In the genomic region with DNA sequence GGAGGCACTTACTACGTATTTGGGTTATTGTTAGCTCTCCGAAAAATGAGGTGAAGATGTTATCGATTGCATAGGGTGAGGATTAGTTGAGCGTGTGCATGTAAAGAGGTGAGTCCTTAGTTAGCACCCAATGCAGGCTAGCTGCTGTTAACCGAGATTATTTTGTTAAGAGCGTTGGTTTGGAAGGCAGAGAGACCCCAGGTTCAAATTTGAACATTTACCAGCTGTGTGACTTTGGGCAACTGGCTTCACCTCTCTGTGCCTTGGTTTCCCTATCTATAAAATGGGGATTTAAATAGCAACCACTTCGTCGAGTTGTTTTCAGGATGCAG, we compare ENCODE assay signal across 8 cellular contexts. TPM values are rescaled to one million over a fixed set of nuclear protein-coding genes. Genes with fewer than 3 reads are reported as not detected.
DNase-seq lines count a peak whose midpoint lies in the region; ATAC-seq, FAIRE-seq and TF ChIP-seq lines count a peak whose summit lies in the region.

No MANE protein-coding gene starts in this region.

- H3K4me3 ChIP-seq in A673 (ENCODE audit: low read depth, low read length, poor library complexity, severe bottlenecking) = peak overlapping the region; percentile 91
- peak overlapping the region; percentile 94 for H3K4me3 ChIP-seq in HUES6 (ENCODE audit: low read depth, low read length)
- peak overlapping the region; percentile 94 for H3K4me3 ChIP-seq in K562
- H3K4me3 ChIP-seq in mononuclear cell (ENCODE audit: low read length) = peak overlapping the region; percentile 89

- DNase-seq in A673 (ENCODE audit: low spot score) = no peak
- peak in 2 of 4 experiments; percentile 22 to 33 for DNase-seq in K562 (ENCODE audit: extremely low read depth in 1 of 4, low spot score in 3 of 4)
- DNase-seq in hypothalamus (lab: John Stamatoyannopoulos, UW) = no peak
- no peak for DNase-seq in stimulated activated CD4-positive, alpha-beta T cell treated with anti-CD3 and anti-CD28 coated beads, Interleukin-4, amount 100 ng/mL, for 4 hours
- no peak for DNase-seq in dedifferentiated amniotic fluid mesenchymal stem cell (ENCODE audit: extremely low spot score)

- H3K79me2 ChIP-seq in K562 (ENCODE audit: control insufficient read depth, insufficient read depth, low read length) = peaks cover 5% of the 10 kb centered on the region; the same call in 2 of the 3 replicates

- H3K9me3 ChIP-seq in A673 (ENCODE audit: low read depth, low read length, poor library complexity, severe bottlenecking) (no peaks in the 10 kb centered on the region), HUES6 (ENCODE audit: control insufficient read depth, insufficient read depth, low read depth, low read length) (no peaks in the 10 kb centered on the region), K562 (replicated peaks; ENCODE audit: control insufficient read depth, insufficient read depth, low read depth, low read length) (no peaks in the 10 kb centered on the region), mononuclear cell (ENCODE audit: low read depth, low read length) (no peaks in the 10 kb centered on the region)

- H3K36me3 ChIP-seq in A673 (ENCODE audit: insufficient read depth, low read length, poor library complexity, severe bottlenecking) (no peaks in the 10 kb centered on the region), HUES6 (ENCODE audit: control insufficient read depth, insufficient read depth, low read length) (no peaks in the 10 kb centered on the region), K562 (ENCODE audit: control insufficient read depth, insufficient read depth, low read length) (no peaks in the 10 kb centered on the region)

- H3K27ac ChIP-seq in A673 (ENCODE audit: low read depth, low read length, poor library complexity, severe bottlenecking) (peak overlapping the region; percentile 79), HUES6 (ENCODE audit: low read depth, low read length) (no peak overlapping the region), K562 (ENCODE audit: extremely low read depth, low read depth, low read length) (peak overlapping the region; percentile 39; the same call in 1 of the 3 replicates)

- H4K20me1 ChIP-seq in K562 (replicated peaks; ENCODE audit: control insufficient read depth, insufficient read depth, low read length) = 0 out of 2 replicates have a peak, but pooled peaks cover 3% of the 10 kb centered on the region

- BruUV-seq in A673 (replicated peaks; lab: Mats Ljungman, UMichigan) (TSS peak; percentile 46), K562 (replicated peaks; lab: Mats Ljungman, UMichigan) (TSS peak; percentile 58)

- no peak for TF ChIP-seq POLR2A in K562 (conservative IDR thresholded peaks at IDR 0.05)

- H2AFZ ChIP-seq in K562 (ENCODE audit: low read depth, low read length) = peak overlapping the region; percentile 95

- TF ChIP-seq RAD21 in K562 (CRISPR knock-in tag; conservative IDR thresholded peaks at IDR 0.05 in 1 of 2, IDR thresholded peaks at IDR 0.05 in 1 of 2) = no peak

- ATAC-seq in K562 (no peak), GM19395 (IDR thresholded peaks at IDR 0.05; ENCODE audit: unreplicated experiment) (no peak)

- CTCF ChIA-PET in A673 (lab: Charles Lee) = interaction anchor here (0.8 to 1.3 kb wide), 3 partner anchors 96 to 234 kb away, joined by 3 to 10 read pairs (median 3); no protein-coding TSS in a partner anchor
- CTCF ChIA-PET in K562 (lab: Yijun Ruan, JAX; ENCODE audit: low intra/inter-chr PET ratio) = no interaction called here

- peak overlapping the region; percentile 90 for H3K4me2 ChIP-seq in K562 (ENCODE audit: insufficient read depth, low read length)

- in situ Hi-C loops in K562 (cut with MboI) = loop anchor here (25.0 kb wide), 1 partner anchor 430 kb away; a partner anchor contains a TSS

- TF ChIP-seq CTCF in A673 (conservative IDR thresholded peaks at IDR 0.05; ENCODE audit: low read depth, low read length) (no peak), K562 (IDR thresholded peaks at IDR 0.05 in 2 of 3, conservative IDR thresholded peaks at IDR 0.05 in 1 of 3; ENCODE audit: insufficient read depth in 2 of 3, low read depth in 1 of 3, low read length in 3 of 3) (no peak)

- FAIRE-seq in K562 (lab: Jason Lieb, UNC) = no peak

- POLR2A ChIA-PET in A673 (lab: Charles Lee; ENCODE audit: low non-redundant PET) (interaction anchor here (0.6 kb wide), 1 partner anchor 10 kb away, joined by 4 read pairs; no protein-coding TSS in a partner anchor), K562 (lab: Yijun Ruan, JAX) (no interaction called here)

- TF ChIP-seq EP300 in K562 (IDR thresholded peaks at IDR 0.05; ENCODE audit: low read length) = no peak

- H3K27me3 ChIP-seq in A673 (replicated peaks; ENCODE audit: insufficient read depth, low read depth, low read length, poor library complexity) = no peaks in the 10 kb centered on the region
- H3K27me3 ChIP-seq in HUES6 (ENCODE audit: control insufficient read depth, insufficient read depth, low read length) = no peaks in the 10 kb centered on the region
- no peaks in the 10 kb centered on the region for H3K27me3 ChIP-seq in K562 (ENCODE audit: control insufficient read depth in 2 of 2, insufficient read depth in 2 of 2, low read length in 2 of 2)
- H3K27me3 ChIP-seq in mononuclear cell (ENCODE audit: insufficient read depth, low read length) = no peaks in the 10 kb centered on the region

- intact Hi-C loops in A673 (cut with micrococcal nuclease; ENCODE audit: unreplicated experiment) (loop anchor here (5.0 to 10.0 kb wide), 2 partner anchors 95 to 317 kb away; a partner anchor contains a TSS), K562 (cut with micrococcal nuclease) (no loop called here)

- H3K9me1 ChIP-seq in K562 (ENCODE audit: control insufficient read depth, insufficient read depth, low read length) = no peaks in the 10 kb centered on the region

- WGBS in K562 (ENCODE audit: insufficient coverage, low coverage, missing lambda C conversion rate) = 1% methylated on average over 8 of the region's 8 CpGs

- H3K4me1 ChIP-seq in A673 (ENCODE audit: insufficient read depth, low read length, poor library complexity, severe bottlenecking) (no peaks in the 10 kb centered on the region), HUES6 (ENCODE audit: control insufficient read depth, insufficient read depth, low read length) (peaks cover 24% of the 10 kb centered on the region), K562 (replicated peaks in 1 of 2; ENCODE audit: control insufficient read depth in 2 of 2, insufficient read depth in 2 of 2, low read length in 2 of 2) (peaks cover 6 to 13% of the 10 kb centered on the region in 2 experiments; a peak in 3 of 5 replicates), mononuclear cell (ENCODE audit: insufficient read depth, low read length) (peaks cover 41% of the 10 kb centered on the region)

- H3K9ac ChIP-seq in HUES6 (ENCODE audit: low read length) (peak overlapping the region; percentile 76), K562 (ENCODE audit: insufficient read depth in 1 of 2, low read depth in 2 of 2, low read length in 2 of 2) (peak overlapping the region; percentile 64 to 94)

RNA-seq across cellular contexts. Expression of a gene that starts 0.7 kb away (rescaled TPM):
- 17.5 and 19.9 TPM in 2 replicates for total RNA-seq in A673 (2021)
- total RNA-seq in K562 (2011; cell fraction: chromatin; rRNA removed; ENCODE audit: low replicate concordance) = 31.3 and 58.0 TPM in 2 replicates
- total RNA-seq in K562 (2011; cell fraction: nucleolus; rRNA removed) = 17.1 and 18.8 TPM in 2 replicates
- 26.0 and 31.7 TPM in 2 replicates for total RNA-seq in K562 (2011; cell fraction: nucleoplasm; rRNA removed)
- total RNA-seq in K562 (2014; rRNA removed) = 2.8 and 3.7 TPM in 2 replicates
- total RNA-seq in K562 (2014; rRNA removed; fragmentation: Illumina TruSeq; extraction: Trizol) = 4.0 and 4.6 TPM in 2 replicates
- total RNA-seq in K562 (2015; rRNA removed; fragmentation: Illumina TruSeq; extraction: Trizol) = 2.5 and 7.3 TPM in 2 replicates
- 6.1 and 8.3 TPM in 2 replicates for total RNA-seq in K562 (2021)
- 1.8 and 2.2 TPM in 2 replicates for polyA plus RNA-seq in K562 (2011; rRNA removed)
- polyA plus RNA-seq in K562 (2011; cell fraction: cytosol; rRNA removed) = 1.1 and 1.9 TPM in 2 replicates
- 6.2 and 8.2 TPM in 2 replicates for polyA plus RNA-seq in K562 (2011; cell fraction: nucleus; rRNA removed)
- polyA plus RNA-seq in K562 (2012) = 2.1 and 2.6 TPM in 2 replicates
- 1.4 and 2.2 TPM in 2 replicates for polyA plus RNA-seq in K562 (2014; fragmentation: Illumina TruSeq; extraction: Trizol)
- under 1 TPM; 0.01 to 0.15 TPM for polyA plus RNA-seq in K562 (2014; fragmentation: Nextera tagmentation; extraction: Ambion mirVana)
- 2.7 and 2.9 TPM in 2 replicates for polyA plus RNA-seq in K562 (2014; rRNA removed)
- polyA minus RNA-seq in K562 (2011; rRNA and poly(A)+ RNA removed) = 7.0 and 25.8 TPM in 2 replicates
- polyA minus RNA-seq in K562 (2011; cell fraction: cytosol; rRNA and poly(A)+ RNA removed) = 4.3 and 8.8 TPM in 2 replicates
- polyA minus RNA-seq in K562 (2011; cell fraction: nucleus; rRNA and poly(A)+ RNA removed) = 6.1 and 12.0 TPM in 2 replicates
- total RNA-seq in mononuclear cell = 12.8 TPM

RNA-seq across cellular contexts. Expression of a gene that starts 1.3 kb away (rescaled TPM):
- total RNA-seq in A673 (2021) (not detected in 2 replicates), K562 (2014; rRNA removed) (not detected in 2 replicates), K562 (2014; rRNA removed; fragmentation: Illumina TruSeq; extraction: Trizol) (not detected in 2 replicates), K562 (2015; rRNA removed; fragmentation: Illumina TruSeq; extraction: Trizol) (not detected in 2 replicates), K562 (2021) (not detected in 2 replicates), mononuclear cell (under 0.01 TPM)
- not detected in 2 replicates for total RNA-seq in K562 (2011; cell fraction: chromatin; rRNA removed; ENCODE audit: low replicate concordance)
- not detected in 2 replicates for total RNA-seq in K562 (2011; cell fraction: nucleolus; rRNA removed)
- not detected in 2 replicates for total RNA-seq in K562 (2011; cell fraction: nucleoplasm; rRNA removed)
- polyA plus RNA-seq in K562 (2011; rRNA removed) (not detected in 2 replicates), K562 (2014; fragmentation: Illumina TruSeq; extraction: Trizol) (not detected in 2 replicates), K562 (2014; fragmentation: Nextera tagmentation; extraction: Ambion mirVana) (not detected), K562 (2014; rRNA removed) (not detected in 2 replicates)
- not detected in 2 replicates for polyA plus RNA-seq in K562 (2011; cell fraction: cytosol; rRNA removed)
- not detected in 2 replicates for polyA plus RNA-seq in K562 (2011; cell fraction: nucleus; rRNA removed)
- polyA plus RNA-seq in K562 (2012) = not detected in 2 replicates
- polyA minus RNA-seq in K562 (2011; rRNA and poly(A)+ RNA removed) = not detected in 2 replicates
- polyA minus RNA-seq in K562 (2011; cell fraction: cytosol; rRNA and poly(A)+ RNA removed) = not detected in 2 replicates
- not detected in 2 replicates for polyA minus RNA-seq in K562 (2011; cell fraction: nucleus; rRNA and poly(A)+ RNA removed)
